Comparison of ENCODE assay signal across 25 cellular contexts in genomic region chr6:158941246-158941645, GRCh38. TPM values are rescaled to one million over a fixed set of nuclear protein-coding genes. Genes with fewer than 3 reads are reported as not detected.
DNase-seq lines count a peak whose midpoint lies in the region; FAIRE-seq and TF ChIP-seq lines count a peak whose summit lies in the region.
"Had no signal": no experiment of that assay in that cellular context is flagged by ENCODE, and none has a peak within 500 bp of the region (broad histone marks: within the 10 kb centered on the region; RNA-seq: fewer than 3 reads in every experiment).

No MANE protein-coding gene starts in this region.

- DNase-seq in activated CD4-positive, alpha-beta T cell treated with anti-CD3 and anti-CD28 coated beads, Interleukin-2, amount 10 ng/mL, durations not matched to agents 24 days and 14 days, result peak; percentile 27
- DNase-seq in activated CD4-positive, alpha-beta T cell treated with anti-CD3 and anti-CD28 coated beads, Interleukin-2, amount 50 U/mL, for 4 hours, result no peak
- DNase-seq in endothelial cell (ENCODE audit: low spot score) (no peak), mesendoderm (no peak), trophoblast cell (peak; percentile 54), GM10266 (ENCODE audit: extremely low spot score) (no peak), NCI-H146 treated with DMSO at 0.1 percent for 48 hours (lab: John Stamatoyannopoulos, UW; ENCODE audit: unreplicated experiment) (no peak), urothelium cell line (ENCODE audit: low spot score) (no peak)
- DNase-seq: AML-193; Caco-2; Calu3; CD4-positive, alpha-beta T cell; CD8-positive, alpha-beta T cell; DMS79 treated with DMSO at 0.1 percent for 48 hours; GF-D8 had no signal

- H3K4ac ChIP-seq in mesendoderm (ENCODE audit: low read depth, low read length) (no peak overlapping the region), trophoblast cell (ENCODE audit: low read depth, low read length) (no peak overlapping the region)

- H2AK5ac ChIP-seq in mesendoderm (ENCODE audit: low read length), result no peak overlapping the region
- no peak overlapping the region for H2AK5ac ChIP-seq in trophoblast cell (ENCODE audit: low read length)

- no peak for TF ChIP-seq CTCF in endothelial cell (IDR thresholded peaks at IDR 0.05; ENCODE audit: unreplicated experiment)
- TF ChIP-seq CTCF in GM10266 (IDR thresholded peaks at IDR 0.05; ENCODE audit: control insufficient read depth, insufficient read depth, low read depth, missing control alignments), result no peak

- H4K12ac ChIP-seq in trophoblast cell (ENCODE audit: low read depth, low read length), result no peak overlapping the region

- intact Hi-C loops in activated CD4-positive, alpha-beta T cell treated with anti-CD3 and anti-CD28 coated beads, Interleukin-2, amount 10 ng/mL, durations not matched to agents 24 days and 14 days (cut with micrococcal nuclease), result no loop called here

- peak overlapping the region; percentile 23 for H4K5ac ChIP-seq in mesendoderm (ENCODE audit: low read length)

- H3K36me3 ChIP-seq in mesendoderm (ENCODE audit: control insufficient read depth, insufficient read depth, low read length), result no peaks in the 10 kb centered on the region
- no peaks in the 10 kb centered on the region for H3K36me3 ChIP-seq in trophoblast cell (ENCODE audit: control insufficient read depth in 1 of 2, insufficient read depth in 2 of 2, low read length in 2 of 2)
- H3K36me3 ChIP-seq: BLaER1 treated with 17β-estradiol and CSF1 and Interleukin-3, amounts not matched to agents 10 nM and 100 nM had no signal

- no peak overlapping the region for H2AFZ ChIP-seq in trophoblast cell (ENCODE audit: insufficient read depth, low read length, poor library complexity)

- no peak overlapping the region for H2BK12ac ChIP-seq in trophoblast cell (ENCODE audit: low read length)

- H3K14ac ChIP-seq in trophoblast cell (ENCODE audit: low read length), result no peak overlapping the region

- no peak for FAIRE-seq in urothelium cell line (lab: Jason Lieb, UNC)
- FAIRE-seq: A549, D721Med, G401.6, GM12878, GM12892, GM18507 had no signal

- H3K27ac ChIP-seq in mesendoderm (ENCODE audit: low read depth, low read length) (no peak overlapping the region), trophoblast cell (ENCODE audit: low read depth, low read length) (no peak overlapping the region)
- H3K27ac ChIP-seq: 22Rv1; A549; BLaER1 treated with 17β-estradiol and CSF1 and Interleukin-3, amounts not matched to agents 10 nM and 100 nM; C4-2B had no signal

- H2BK120ac ChIP-seq in mesendoderm (ENCODE audit: low read depth, low read length) (no peak overlapping the region), trophoblast cell (ENCODE audit: insufficient read depth, low read length, poor library complexity) (no peak overlapping the region)

- no peak overlapping the region for H4K91ac ChIP-seq in trophoblast cell (ENCODE audit: low read depth, low read length)

- H3K79me1 ChIP-seq in mesendoderm (ENCODE audit: low read length) (no peaks in the 10 kb centered on the region), trophoblast cell (ENCODE audit: low read length) (peaks cover 8% of the 10 kb centered on the region)

- peaks cover 2% of the 10 kb centered on the region for H3K4me1 ChIP-seq in mesendoderm (ENCODE audit: control insufficient read depth, low read depth, low read length)
- peaks cover 5 to 6% of the 10 kb centered on the region in 2 experiments for H3K4me1 ChIP-seq in trophoblast cell (ENCODE audit: control insufficient read depth in 1 of 2, insufficient read depth in 2 of 2, low read length in 2 of 2)
- H3K4me1 ChIP-seq: A549, Caco-2 had no signal

- H3K56ac ChIP-seq in mesendoderm (ENCODE audit: low read length), result no peak overlapping the region

- H3K27ac Mint-ChIP-seq in activated CD4-positive, alpha-beta T cell treated with anti-CD3 and anti-CD28 coated beads, Interleukin-2, amount 10 ng/mL, durations not matched to agents 24 days and 14 days, result no peak overlapping the region
- H3K27ac Mint-ChIP-seq in endothelial cell (ENCODE audit: unreplicated experiment), result peak overlapping the region; percentile 36
- H3K27ac Mint-ChIP-seq: B cell; CD4-positive, alpha-beta T cell; CD8-positive, alpha-beta T cell had no signal

- H4K8ac ChIP-seq in mesendoderm (ENCODE audit: low read depth, low read length) (no peak overlapping the region), trophoblast cell (ENCODE audit: low read depth, low read length) (no peak overlapping the region)

- peaks cover 3% of the 10 kb centered on the region for H3K9me3 Mint-ChIP-seq in activated CD4-positive, alpha-beta T cell treated with anti-CD3 and anti-CD28 coated beads, Interleukin-2, amount 10 ng/mL, durations not matched to agents 24 days and 14 days
- no peaks in the 10 kb centered on the region for H3K9me3 Mint-ChIP-seq in endothelial cell (ENCODE audit: unreplicated experiment)

- peak overlapping the region; percentile 45 for H3K23ac ChIP-seq in mesendoderm (ENCODE audit: low read length)
- H3K23ac ChIP-seq in trophoblast cell (ENCODE audit: low read length), result no peak overlapping the region

- no peak overlapping the region for H2BK15ac ChIP-seq in mesendoderm (replicated peaks; ENCODE audit: low read depth)

- peaks cover 10% of the 10 kb centered on the region for H3K4me1 Mint-ChIP-seq in activated CD4-positive, alpha-beta T cell treated with anti-CD3 and anti-CD28 coated beads, Interleukin-2, amount 10 ng/mL, durations not matched to agents 24 days and 14 days
- H3K4me1 Mint-ChIP-seq in endothelial cell (ENCODE audit: unreplicated experiment), result peaks cover 24% of the 10 kb centered on the region

- WGBS in mesendoderm (ENCODE audit: extremely low coverage, insufficient coverage, low lambda C conversion rate), result no CpG with 5 or more reads among the region's 2 CpGs
- no CpG with 5 or more reads among the region's 2 CpGs for WGBS in trophoblast cell (ENCODE audit: extremely low coverage, insufficient coverage, insufficient read length)

- no peak overlapping the region for H2BK5ac ChIP-seq in mesendoderm (ENCODE audit: low read length)
- no peak overlapping the region for H2BK5ac ChIP-seq in trophoblast cell (ENCODE audit: low read depth, low read length, poor library complexity)

- no peaks in the 10 kb centered on the region for H3K27me3 ChIP-seq in mesendoderm (ENCODE audit: insufficient read depth, low read length, poor library complexity)
- no peaks in the 10 kb centered on the region for H3K27me3 ChIP-seq in trophoblast cell (ENCODE audit: insufficient read depth, low read length)

- no peak overlapping the region for H3K4me3 ChIP-seq in mesendoderm (ENCODE audit: low read length)
- no peak overlapping the region for H3K4me3 ChIP-seq in trophoblast cell (ENCODE audit: low read depth, low read length)
- H3K4me3 ChIP-seq: A549; BLaER1 treated with 17β-estradiol and CSF1 and Interleukin-3, amounts not matched to agents 10 nM and 100 nM; GM12878 had no signal

- H3K36me3 Mint-ChIP-seq in activated CD4-positive, alpha-beta T cell treated with anti-CD3 and anti-CD28 coated beads, Interleukin-2, amount 10 ng/mL, durations not matched to agents 24 days and 14 days (ENCODE audit: low read depth), result peaks cover 5% of the 10 kb centered on the region
- H3K36me3 Mint-ChIP-seq in endothelial cell (ENCODE audit: low read depth, unreplicated experiment), result peaks cover 3% of the 10 kb centered on the region
- H3K36me3 Mint-ChIP-seq: CD8-positive, alpha-beta T cell had no signal

- H3K4me3 Mint-ChIP-seq in activated CD4-positive, alpha-beta T cell treated with anti-CD3 and anti-CD28 coated beads, Interleukin-2, amount 10 ng/mL, durations not matched to agents 24 days and 14 days, result no peak overlapping the region
- no peak overlapping the region for H3K4me3 Mint-ChIP-seq in endothelial cell (ENCODE audit: unreplicated experiment)
- H3K4me3 Mint-ChIP-seq: B cell; CD4-positive, alpha-beta T cell; CD8-positive, alpha-beta T cell had no signal

- H3K9ac ChIP-seq in mesendoderm (ENCODE audit: low read length) (no peak overlapping the region), trophoblast cell (ENCODE audit: low read length) (no peak overlapping the region)
- H3K9ac ChIP-seq: BLaER1 treated with 17β-estradiol and CSF1 and Interleukin-3, amounts not matched to agents 10 nM and 100 nM had no signal

- no peaks in the 10 kb centered on the region for H3K9me3 ChIP-seq in trophoblast cell (ENCODE audit: insufficient read depth, low read depth, low read length)
- H3K9me3 ChIP-seq: A549, Caco-2 had no signal

- no peaks in the 10 kb centered on the region for H3K79me2 ChIP-seq in mesendoderm (ENCODE audit: control insufficient read depth, insufficient read depth, low read length)
- H3K79me2 ChIP-seq in trophoblast cell (ENCODE audit: control insufficient read depth, insufficient read depth, low read length, poor library complexity), result peaks cover 2% of the 10 kb centered on the region

- H3K4me2 ChIP-seq in mesendoderm (ENCODE audit: low read length) (no peak overlapping the region), trophoblast cell (ENCODE audit: low read length) (no peak overlapping the region)
- H3K4me2 ChIP-seq: A549; BLaER1 treated with 17β-estradiol and CSF1 and Interleukin-3, amounts not matched to agents 10 nM and 100 nM had no signal

- H3K27me3 Mint-ChIP-seq in activated CD4-positive, alpha-beta T cell treated with anti-CD3 and anti-CD28 coated beads, Interleukin-2, amount 10 ng/mL, durations not matched to agents 24 days and 14 days, result peaks cover 25% of the 10 kb centered on the region
- H3K27me3 Mint-ChIP-seq in endothelial cell (ENCODE audit: unreplicated experiment), result peaks cover 4% of the 10 kb centered on the region
- H3K27me3 Mint-ChIP-seq: B cell; CD4-positive, alpha-beta T cell had no signal

- no peak overlapping the region for H3K18ac ChIP-seq in mesendoderm (ENCODE audit: low read length)
- H3K18ac ChIP-seq in trophoblast cell (ENCODE audit: low read length), result no peak overlapping the region

RNA-seq across cellular contexts. Expression of gene RSPH3, which starts 58.8 kb away (rescaled TPM):
- total RNA-seq in activated CD4-positive, alpha-beta T cell treated with anti-CD3 and anti-CD28 coated beads, Interleukin-2, amount 10 ng/mL, durations not matched to agents 24 days and 14 days, result 4.7 and 5.1 TPM in 2 replicates
- 4.4 TPM for total RNA-seq in endothelial cell (ENCODE audit: unreplicated experiment)
- polyA plus RNA-seq in mesendoderm (2013, experiment 1 of 2), result 1.3 TPM
- polyA plus RNA-seq in mesendoderm (2013, experiment 2 of 2), result 1.2 TPM
- polyA plus RNA-seq in trophoblast cell (2013), result 4.8 and 4.9 TPM in 2 replicates

Comparison
In these comparisons a context has a peak if more than half of its experiments do, and no peak if none do; other contexts are left out.
1. DNase-seq: peak in activated CD4-positive, alpha-beta T cell treated with anti-CD3 and anti-CD28 coated beads, Interleukin-2, amount 10 ng/mL, durations not matched to agents 24 days and 14 days (single experiment) and trophoblast cell (2 of 2); none in activated CD4-positive, alpha-beta T cell treated with anti-CD3 and anti-CD28 coated beads, Interleukin-2, amount 50 U/mL, for 4 hours (0 of 2), endothelial cell (single experiment), mesendoderm (single experiment), GM10266 (single experiment), NCI-H146 treated with DMSO at 0.1 percent for 48 hours (single experiment) and urothelium cell line (single experiment).